Comparison of ENCODE assay signal across 8 cellular contexts in genomic region chr21:41170442-41170841, GRCh38. TPM values are rescaled to one million over a fixed set of nuclear protein-coding genes. Genes with fewer than 3 reads are reported as not detected.
DNase-seq lines count a peak whose midpoint lies in the region; ATAC-seq, FAIRE-seq and TF ChIP-seq lines count a peak whose summit lies in the region.

No MANE protein-coding gene starts in this region.

- peak; percentile 27 for ATAC-seq in mucosa of descending colon

- FAIRE-seq in bronchial epithelial cell (lab: Jason Lieb, UNC), result no peak

- intact Hi-C loops in mucosa of descending colon (cut with DNase I, micrococcal nuclease), result no loop called here

- H3K27me3 ChIP-seq in bronchial epithelial cell (ENCODE audit: control insufficient read depth, insufficient read depth, low read length), result no peaks in the 10 kb centered on the region

- no peaks in the 10 kb centered on the region for H3K9me3 ChIP-seq in mucosa of descending colon

- H3K36me3 ChIP-seq in bronchial epithelial cell (ENCODE audit: control insufficient read depth, insufficient read depth, low read length) (peaks cover 1% of the 10 kb centered on the region), mucosa of descending colon (ENCODE audit: low read depth) (no peaks in the 10 kb centered on the region)

- peak; percentile 71 for TF ChIP-seq CTCF in bronchial epithelial cell (IDR thresholded peaks at IDR 0.05; ENCODE audit: insufficient read depth, low read length, severe bottlenecking)
- peak; percentile 49 for TF ChIP-seq CTCF in mucosa of descending colon (IDR thresholded peaks at IDR 0.05)

- H3K4me3 ChIP-seq in bronchial epithelial cell (ENCODE audit: low read depth, low read length) (no peak overlapping the region), mucosa of descending colon (no peak overlapping the region)

- peaks cover 7% of the 10 kb centered on the region for H3K4me1 ChIP-seq in mucosa of descending colon (ENCODE audit: low read depth)

- DNase-seq in stimulated activated CD4-positive, alpha-beta T cell treated with anti-CD3 and anti-CD28 coated beads, Interleukin-4, amount 100 ng/mL, for 1 hour, result peak; percentile 13
- DNase-seq in stimulated activated CD4-positive, alpha-beta T cell treated with anti-CD3 and anti-CD28 coated beads, Interleukin-4, amount 100 ng/mL, for 24 hours, result no peak
- DNase-seq in NCI-H510A treated with DMSO at 0.1 percent for 48 hours (lab: John Stamatoyannopoulos, UW) (peak; percentile 36), bronchial epithelial cell (ENCODE audit: low read depth) (peak; percentile 48), mucosa of descending colon (peak in 2 of 3 donors; percentile 68 to 71), GF-D8 (lab: John Stamatoyannopoulos, UW) (no peak), amniotic stem cell (lab: John Stamatoyannopoulos, UW) (no peak), NCI-H2227 (lab: John Stamatoyannopoulos, UW; ENCODE audit: unreplicated experiment) (no peak)

RNA-seq across cellular contexts. Expression of gene BACE2, which starts 2.5 kb away (rescaled TPM):
- total RNA-seq in bronchial epithelial cell (43.1 and 64.8 TPM in 2 replicates), mucosa of descending colon (100 to 1,000 TPM in 1 of 3 donors, 10 to 100 TPM in 2; 37.2 to 115 (median 51.2) TPM)

Comparison
In these comparisons a context has a peak if more than half of its experiments do, and no peak if none do; other contexts are left out.
1. DNase-seq: peak in stimulated activated CD4-positive, alpha-beta T cell treated with anti-CD3 and anti-CD28 coated beads, Interleukin-4, amount 100 ng/mL, for 1 hour (single experiment), NCI-H510A treated with DMSO at 0.1 percent for 48 hours (single experiment), bronchial epithelial cell (single experiment) and mucosa of descending colon (2 of 3); none in stimulated activated CD4-positive, alpha-beta T cell treated with anti-CD3 and anti-CD28 coated beads, Interleukin-4, amount 100 ng/mL, for 24 hours (single experiment), GF-D8 (single experiment), amniotic stem cell (single experiment) and NCI-H2227 (single experiment).